Comparison of ENCODE assay signal across 27 cellular contexts in the genomic region with DNA sequence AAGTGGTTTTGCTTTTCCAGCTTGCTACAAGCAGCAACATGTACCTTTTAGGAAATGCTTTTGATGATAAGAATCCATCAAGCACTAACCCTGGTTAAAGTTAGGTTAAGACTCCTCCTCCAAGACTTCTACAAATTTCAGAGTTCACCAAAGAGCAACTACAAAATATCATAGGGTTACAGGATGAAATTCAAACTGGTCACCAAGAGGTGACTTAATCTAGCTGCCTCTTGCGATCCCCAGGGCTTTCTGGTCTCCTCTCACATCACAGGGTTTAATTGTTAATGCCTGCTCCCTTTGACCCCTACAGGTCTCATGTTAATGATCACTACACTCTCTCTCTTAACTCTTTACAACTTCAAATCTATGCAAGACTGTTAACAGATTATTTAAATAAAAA.
DNase-seq lines count a peak whose midpoint lies in the region; ATAC-seq and TF ChIP-seq lines count a peak whose summit lies in the region.
"Had no signal": no experiment of that assay in that cellular context is flagged by ENCODE, and none has a peak within 500 bp of the region (broad histone marks: within the 10 kb centered on the region; RNA-seq: fewer than 3 reads in every experiment).

No MANE protein-coding gene starts in this region.

- 44% methylated on average over 1 of the region's 1 CpG; no CpG with 5 or more reads in 1 of the 2 experiments for WGBS in endodermal cell (ENCODE audit: insufficient coverage in 1 of 2, insufficient read length in 1 of 2), 2 experiments
- 61 to 73% methylated on average over 1 of the region's 1 CpG for WGBS in tibial nerve, 2 donors

- TF ChIP-seq CTCF in HEK293 (tag by site-specific recombination; IDR thresholded peaks at IDR 0.05) (no peak), endodermal cell (conservative IDR thresholded peaks at IDR 0.05) (no peak), nephron progenitor cell (IDR thresholded peaks at IDR 0.05) (no peak), tibial nerve (IDR thresholded peaks at IDR 0.05) (no peak)

- POLR2A ChIA-PET in HEK293 (lab: Yijun Ruan, JAX) = no interaction called here

- no peaks in the 10 kb centered on the region for H3K27me3 ChIP-seq in endodermal cell (ENCODE audit: control insufficient read depth, insufficient read depth, low read length, poor library complexity, severe bottlenecking)
- no peaks in the 10 kb centered on the region for H3K27me3 ChIP-seq in tibial nerve
- H3K27me3 ChIP-seq: adrenal gland; BLaER1 treated with 17β-estradiol and CSF1 and Interleukin-3, amounts not matched to agents 10 nM and 100 nM; body of pancreas; left lung; MG63 had no signal

- H3K27ac ChIP-seq in HEK293 (ENCODE audit: extremely low read depth, low read depth, low read length) (no peak overlapping the region), endodermal cell (ENCODE audit: low read depth, low read length) (no peak overlapping the region), tibial nerve (no peak overlapping the region)
- H3K27ac ChIP-seq: adrenal gland; BLaER1 treated with 17β-estradiol and CSF1 and Interleukin-3, amounts not matched to agents 10 nM and 100 nM; body of pancreas; left lung; PC-9 had no signal

- H3K4me1 ChIP-seq in HEK293 (ENCODE audit: control insufficient read depth, insufficient read depth, low read length) (0 out of 2 replicates have a peak, but pooled peaks cover 5% of the 10 kb centered on the region), endodermal cell (ENCODE audit: control insufficient read depth, insufficient read depth, low read length) (no peaks in the 10 kb centered on the region), tibial nerve (peaks cover 0 to 13% (median 0%) of the 10 kb centered on the region in 4 donors)
- H3K4me1 ChIP-seq: body of pancreas, left lung had no signal

- TF ChIP-seq EP300 in tibial nerve (IDR thresholded peaks at IDR 0.05) = no peak

- DNase-seq in ELF-1 (ENCODE audit: low read depth, low spot score) (peak; percentile 14), endodermal cell (peak; percentile 47), nephron progenitor cell (no peak), RKO (ENCODE audit: low spot score) (no peak), tibial nerve (ENCODE audit: low spot score in 2 of 2) (no peak)
- DNase-seq: activated CD4-positive, alpha-beta memory T cell treated with anti-CD3 and anti-CD28 coated beads for 36 hours; activated CD4-positive, alpha-beta T cell treated with anti-CD3 and anti-CD28 coated beads for 1 hour; activated naive CD4-positive, alpha-beta T cell treated with anti-CD3 and anti-CD28 coated beads for 36 hours; adrenal gland; body of pancreas; DMS53; GDM1; HFFc6; KG1; left lung; MG63; NCI-H1105 treated with DMSO at 0.1 percent for 48 hours; NCI-H1930; NCI-H524; PC-9; SHP77 had no signal

- ATAC-seq in HG03457 (IDR thresholded peaks at IDR 0.05; ENCODE audit: unreplicated experiment) (no peak), HG02938 (IDR thresholded peaks at IDR 0.05; ENCODE audit: unreplicated experiment) (no peak)
- ATAC-seq: body of pancreas; left lung; stimulated activated effector memory CD8-positive, alpha-beta T cell treated with anti-CD3 and anti-CD28 coated beads, Interleukin-12 subunit alpha, Interleukin-12 subunit beta, amount 100 ng/mL, for 72 hours had no signal

- H3K9ac ChIP-seq in endodermal cell (ENCODE audit: extremely low read depth, low read length, poor library complexity, severe bottlenecking) = no peak overlapping the region
- H3K9ac ChIP-seq: BLaER1 treated with 17β-estradiol and CSF1 and Interleukin-3, amounts not matched to agents 10 nM and 100 nM had no signal

- peaks cover 9% of the 10 kb centered on the region for H3K36me3 Mint-ChIP-seq in endodermal cell (ENCODE audit: low read depth)
- peaks cover 14% of the 10 kb centered on the region for H3K36me3 Mint-ChIP-seq in nephron progenitor cell (ENCODE audit: low read depth)
- H3K36me3 Mint-ChIP-seq: stimulated activated effector memory CD8-positive, alpha-beta T cell treated with anti-CD3 and anti-CD28 coated beads, Interleukin-12 subunit alpha, Interleukin-12 subunit beta, amount 100 ng/mL, for 72 hours had no signal

- CTCF ChIA-PET in HEK293 (lab: Yijun Ruan, JAX) = interaction anchor here (0.6 kb wide), 1 partner anchor 191 kb away, joined by 3 read pairs; no protein-coding TSS in a partner anchor

- H3K36me3 ChIP-seq in HEK293 (ENCODE audit: control insufficient read depth in 2 of 2, insufficient read depth in 1 of 2, low read length in 2 of 2) = no peaks in the 10 kb centered on the region
- H3K36me3 ChIP-seq in endodermal cell (ENCODE audit: control insufficient read depth, insufficient read depth, low read length) = no peaks in the 10 kb centered on the region
- peaks cover 0 to 3% (median 0%) of the 10 kb centered on the region in 3 donors for H3K36me3 ChIP-seq in tibial nerve
- H3K36me3 ChIP-seq: adrenal gland, left lung, MG63 had no signal

- no peak overlapping the region for H3K4me3 Mint-ChIP-seq in endodermal cell
- peak overlapping the region; percentile 45 for H3K4me3 Mint-ChIP-seq in nephron progenitor cell
- H3K4me3 Mint-ChIP-seq: activated CD4-positive, alpha-beta memory T cell treated with anti-CD3 and anti-CD28 coated beads for 36 hours; activated naive CD4-positive, alpha-beta T cell treated with anti-CD3 and anti-CD28 coated beads for 36 hours; HFFc6; stimulated activated effector memory CD8-positive, alpha-beta T cell treated with anti-CD3 and anti-CD28 coated beads, Interleukin-12 subunit alpha, Interleukin-12 subunit beta, amount 100 ng/mL, for 72 hours; type B pancreatic cell had no signal

- H3K4me3 ChIP-seq in HEK293 (ENCODE audit: low read depth, low read length) = no peak overlapping the region
- H3K4me3 ChIP-seq in endodermal cell (ENCODE audit: low read length) = no peak overlapping the region
- H3K4me3 ChIP-seq in tibial nerve = no peak overlapping the region
- H3K4me3 ChIP-seq: adrenal gland; BLaER1 treated with 17β-estradiol and CSF1 and Interleukin-3, amounts not matched to agents 10 nM and 100 nM; body of pancreas; left lung; MG63; PC-9 had no signal

- peaks cover 10% of the 10 kb centered on the region for H3K9me3 Mint-ChIP-seq in endodermal cell
- peaks cover 7% of the 10 kb centered on the region for H3K9me3 Mint-ChIP-seq in nephron progenitor cell
- H3K9me3 Mint-ChIP-seq: activated CD4-positive, alpha-beta memory T cell treated with anti-CD3 and anti-CD28 coated beads for 36 hours; activated naive CD4-positive, alpha-beta T cell treated with anti-CD3 and anti-CD28 coated beads for 36 hours; HFFc6; stimulated activated effector memory CD8-positive, alpha-beta T cell treated with anti-CD3 and anti-CD28 coated beads, Interleukin-12 subunit alpha, Interleukin-12 subunit beta, amount 100 ng/mL, for 72 hours had no signal

- TF ChIP-seq POLR2A in tibial nerve (IDR thresholded peaks at IDR 0.05) = no peak

- no peaks in the 10 kb centered on the region for H3K27me3 Mint-ChIP-seq in endodermal cell (ENCODE audit: insufficient read depth)
- peaks cover 3% of the 10 kb centered on the region for H3K27me3 Mint-ChIP-seq in nephron progenitor cell (ENCODE audit: low read depth, poor library complexity)
- H3K27me3 Mint-ChIP-seq: activated CD4-positive, alpha-beta memory T cell treated with anti-CD3 and anti-CD28 coated beads for 36 hours; type B pancreatic cell had no signal

- H3K9me3 ChIP-seq in HEK293 (ENCODE audit: control insufficient read depth, insufficient read depth, low read depth, low read length) (no peaks in the 10 kb centered on the region), endodermal cell (ENCODE audit: control insufficient read depth, low read length) (peaks cover 13% of the 10 kb centered on the region), tibial nerve (no peaks in the 10 kb centered on the region)
- H3K9me3 ChIP-seq: adrenal gland, body of pancreas, left lung, MG63 had no signal

- H3K4me1 Mint-ChIP-seq in endodermal cell (peaks cover 6% of the 10 kb centered on the region), nephron progenitor cell (peaks cover 31% of the 10 kb centered on the region)

- H3K27ac Mint-ChIP-seq in endodermal cell = no peak overlapping the region
- H3K27ac Mint-ChIP-seq in nephron progenitor cell = peak overlapping the region; percentile 36
- H3K27ac Mint-ChIP-seq: activated CD4-positive, alpha-beta memory T cell treated with anti-CD3 and anti-CD28 coated beads for 36 hours; activated naive CD4-positive, alpha-beta T cell treated with anti-CD3 and anti-CD28 coated beads for 36 hours; HFFc6; stimulated activated effector memory CD8-positive, alpha-beta T cell treated with anti-CD3 and anti-CD28 coated beads, Interleukin-12 subunit alpha, Interleukin-12 subunit beta, amount 100 ng/mL, for 72 hours; type B pancreatic cell had no signal

TF ChIP-seq in HEK293, 187 proteins besides CTCF, POLR2A, EP300 and RAD21:
- no peak for TF ChIP-seq ZNF132 (tag by site-specific recombination; IDR thresholded peaks at IDR 0.05; ENCODE audit: borderline replicate concordance)
- peak; percentile 34; the same call in 1 of the 2 replicates for TF ChIP-seq ZNF335 (tag by site-specific recombination; conservative IDR thresholded peaks at IDR 0.05)
- TF ChIP-seq, protein P1, sequence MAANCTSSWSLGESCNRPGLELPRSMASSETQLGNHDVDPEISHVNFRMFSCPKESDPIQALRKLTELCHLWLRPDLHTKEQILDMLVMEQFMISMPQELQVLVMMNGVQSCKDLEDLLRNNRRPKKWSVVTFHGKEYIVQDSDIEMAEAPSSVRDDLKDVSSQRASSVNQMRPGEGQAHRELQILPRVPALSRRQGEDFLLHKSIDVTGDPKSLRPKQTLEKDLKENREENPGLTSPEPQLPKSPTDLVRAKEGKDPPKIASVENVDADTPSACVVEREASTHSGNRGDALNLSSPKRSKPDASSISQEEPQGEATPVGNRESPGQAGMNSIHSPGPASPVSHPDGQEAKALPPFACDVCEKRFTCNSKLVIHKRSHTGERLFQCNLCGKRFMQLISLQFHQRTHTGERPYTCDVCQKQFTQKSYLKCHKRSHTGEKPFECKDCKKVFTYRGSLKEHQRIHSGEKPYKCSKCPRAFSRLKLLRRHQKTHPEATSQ (tag by site-specific recombination; IDR thresholded peaks at IDR 0.05) = no peak

Comparison
In these comparisons a context has a peak if more than half of its experiments do, and no peak if none do; other contexts are left out.
1. DNase-seq: peak in ELF-1 (single experiment) and endodermal cell (single experiment); none in nephron progenitor cell (single experiment), RKO (single experiment) and tibial nerve (0 of 2).